12 cellular contexts compared by ENCODE assay signal in the genomic region with DNA sequence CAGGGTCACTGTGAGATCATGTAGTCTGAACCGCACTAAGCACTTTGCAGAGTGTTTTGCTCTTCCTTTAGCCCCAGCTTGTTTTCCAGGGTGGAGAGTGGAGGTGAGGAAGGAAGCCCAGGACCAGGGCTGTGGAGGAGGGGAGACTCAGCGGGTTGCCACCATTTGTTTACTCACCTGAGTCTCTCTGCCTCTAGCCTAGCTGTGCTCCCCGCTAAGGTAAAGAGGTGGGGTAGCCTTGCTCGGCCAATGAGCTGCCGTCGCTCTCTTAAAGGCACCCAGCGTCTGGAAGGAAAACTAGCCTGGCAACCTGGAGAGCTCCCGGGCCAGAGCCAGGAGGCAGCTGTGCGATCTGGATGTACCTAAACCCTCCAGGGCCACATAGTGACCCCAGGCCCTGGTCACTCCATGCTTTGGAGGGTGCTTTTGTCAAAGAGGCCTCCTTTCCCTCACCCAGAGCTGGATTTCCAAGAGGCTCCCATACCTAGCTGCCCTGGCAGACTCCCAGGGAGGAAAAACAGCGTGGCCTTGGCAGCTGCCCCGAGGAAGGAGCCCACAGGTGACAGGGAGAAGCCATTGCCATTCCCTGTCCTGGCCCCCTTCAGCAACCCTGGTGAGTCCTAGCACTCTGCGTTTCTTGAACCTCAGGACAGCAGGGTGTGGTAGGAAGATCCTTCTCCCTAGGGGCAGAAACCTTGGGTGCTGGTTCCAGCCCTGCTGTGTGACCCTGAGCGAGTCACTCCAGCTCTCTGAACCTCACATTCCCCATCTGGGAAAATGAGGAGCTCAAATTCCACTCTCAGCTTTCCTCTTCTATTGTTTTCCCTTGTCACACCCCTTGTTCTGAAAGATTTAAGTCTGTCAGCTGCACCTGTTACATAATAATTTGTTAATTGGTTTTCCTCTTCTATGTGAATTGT. TPM values are rescaled to one million over a fixed set of nuclear protein-coding genes. Genes with fewer than 3 reads are reported as not detected.
DNase-seq lines count a peak whose midpoint lies in the region; ATAC-seq, FAIRE-seq and TF ChIP-seq lines count a peak whose summit lies in the region.
"Had no signal": no experiment of that assay in that cellular context is flagged by ENCODE, and none has a peak within 500 bp of the region (broad histone marks: within the 10 kb centered on the region; RNA-seq: fewer than 3 reads in every experiment).

No MANE protein-coding gene starts in this region.

- H3K4me3 ChIP-seq in A549 (no peak overlapping the region), SK-N-MC (no peak overlapping the region)
- H3K4me3 ChIP-seq: BLaER1 treated with 17β-estradiol and CSF1 and Interleukin-3, amounts not matched to agents 10 nM and 100 nM; cardiac muscle cell had no signal

- TF ChIP-seq CTCF in A549 (IDR thresholded peaks at IDR 0.05) (no peak), GM20000 (IDR thresholded peaks at IDR 0.05; ENCODE audit: extremely low read depth, missing control alignments) (no peak)

- peak overlapping the region; percentile 42 for H3K4me2 ChIP-seq in A549

- no peak for DNase-seq in A549 (ENCODE audit: low read depth in 1 of 2, low spot score in 1 of 2)
- DNase-seq in LHCN-M2 (ENCODE audit: low read depth) = peak; percentile 73
- no peak for DNase-seq in SK-N-MC (ENCODE audit: low read depth, low spot score)
- DNase-seq in left kidney (ENCODE audit: low read depth, low spot score) = peak; percentile 47
- DNase-seq in GM20000 (ENCODE audit: low spot score) = no peak
- DNase-seq in stimulated activated CD4-positive, alpha-beta T cell treated with anti-CD3 and anti-CD28 coated beads, Interleukin-4, amount 100 ng/mL, for 24 hours = no peak
- DNase-seq in NCI-H2227 treated with DMSO at 0.1 percent for 48 hours (lab: John Stamatoyannopoulos, UW) = no peak
- no peak for DNase-seq in NCI-H1930 (lab: John Stamatoyannopoulos, UW)
- DNase-seq: activated CD4-positive, alpha-beta T cell treated with anti-CD3 and anti-CD28 coated beads, Interleukin-2, amount 50 U/mL, for 48 hours; stimulated activated CD4-positive, alpha-beta T cell treated with anti-CD3 and anti-CD28 coated beads, Interleukin-4, amount 100 ng/mL, for 1 hour had no signal

- POLR2A ChIA-PET in A549 (lab: Yijun Ruan, JAX) = no interaction called here

- CTCF ChIA-PET in A549 (lab: Yijun Ruan, JAX) = interaction anchor here (1.4 kb wide), 1 partner anchor 17 kb away, joined by 3 read pairs; no protein-coding TSS in a partner anchor

- ATAC-seq in A549 = peak; percentile 46 to 54; a peak in 4 of 6 replicates

- H3K9me3 ChIP-seq in A549 (no peaks in the 10 kb centered on the region), SK-N-MC (ENCODE audit: low read depth, low read length) (no peaks in the 10 kb centered on the region)
- H3K9me3 ChIP-seq: BLaER1 treated with 17β-estradiol and CSF1 and Interleukin-3, amounts not matched to agents 10 nM and 100 nM had no signal

- H3K36me3 ChIP-seq in SK-N-MC (ENCODE audit: insufficient read depth, low read length) = no peaks in the 10 kb centered on the region
- H3K36me3 ChIP-seq: BLaER1 treated with 17β-estradiol and CSF1 and Interleukin-3, amounts not matched to agents 10 nM and 100 nM; cardiac muscle cell had no signal

- no peak overlapping the region for H3K9ac ChIP-seq in SK-N-MC (ENCODE audit: insufficient read length)
- H3K9ac ChIP-seq: BLaER1 treated with 17β-estradiol and CSF1 and Interleukin-3, amounts not matched to agents 10 nM and 100 nM had no signal

- TF ChIP-seq EP300 in A549 (IDR thresholded peaks at IDR 0.05) = no peak

- TF ChIP-seq POLR2A in A549 (IDR thresholded peaks at IDR 0.05; ENCODE audit: low read length) = no peak

- no peak for FAIRE-seq in A549 (lab: Jason Lieb, UNC)

- TF ChIP-seq RAD21 in A549 (conservative IDR thresholded peaks at IDR 0.05 in 1 of 2, IDR thresholded peaks at IDR 0.05 in 1 of 2) = no peak

- 78% methylated on average over 13 of the region's 13 CpGs for WGBS in A549 (ENCODE audit: missing lambda C conversion rate)

- H3K4me1 ChIP-seq in A549 = peaks cover 23% of the 10 kb centered on the region

- H3K27ac ChIP-seq in A549 (peak overlapping the region in 1 of 2 experiments; percentile 38; a peak in 1 of 6 replicates), SK-N-MC (peak overlapping the region; percentile 25; the same call in 1 of the 2 replicates)
- H3K27ac ChIP-seq: BLaER1 treated with 17β-estradiol and CSF1 and Interleukin-3, amounts not matched to agents 10 nM and 100 nM; cardiac muscle cell had no signal

TF ChIP-seq in A549, 52 proteins besides CTCF, POLR2A, EP300 and RAD21:
- TF ChIP-seq HOXB5 (CRISPR knock-in tag; IDR thresholded peaks at IDR 0.05) = no peak

RNA-seq across cellular contexts. Expression of a gene that starts 42.4 kb away (rescaled TPM):
- polyA plus RNA-seq in A549 (2011; rRNA removed) = 87.0 and 136 TPM in 2 replicates
- 86.6 and 101 TPM in 2 replicates for polyA plus RNA-seq in A549 (2012; cell fraction: cytosol; rRNA removed)
- polyA plus RNA-seq in A549 (2012; cell fraction: nucleus; rRNA removed) = 131 and 145 TPM in 2 replicates
- polyA plus RNA-seq in A549 (2017; fragmentation: RNase III; extraction: RNeasy Plus Mini Kit Qiagen cat#74134 plus additional on column Dnase treatment) = 104 to 117 TPM (median 112 TPM) in 3 replicates
- polyA minus RNA-seq in A549 (2011; rRNA and poly(A)+ RNA removed) = 148 and 168 TPM in 2 replicates
- total RNA-seq in LHCN-M2 (2014; rRNA removed) = 67.6 and 95.2 TPM in 2 replicates
- 73.5 TPM for polyA plus RNA-seq in LHCN-M2 (2012)

Comparison
In these comparisons a context has a peak if more than half of its experiments do, and no peak if none do; other contexts are left out.
1. DNase-seq: peak in LHCN-M2 (single experiment) and left kidney (single experiment); none in A549 (0 of 2), SK-N-MC (single experiment), GM20000 (single experiment), stimulated activated CD4-positive, alpha-beta T cell treated with anti-CD3 and anti-CD28 coated beads, Interleukin-4, amount 100 ng/mL, for 24 hours (single experiment), NCI-H2227 treated with DMSO at 0.1 percent for 48 hours (single experiment) and NCI-H1930 (0 of 2).